15 cellular contexts compared by ENCODE assay signal in the genomic region with DNA sequence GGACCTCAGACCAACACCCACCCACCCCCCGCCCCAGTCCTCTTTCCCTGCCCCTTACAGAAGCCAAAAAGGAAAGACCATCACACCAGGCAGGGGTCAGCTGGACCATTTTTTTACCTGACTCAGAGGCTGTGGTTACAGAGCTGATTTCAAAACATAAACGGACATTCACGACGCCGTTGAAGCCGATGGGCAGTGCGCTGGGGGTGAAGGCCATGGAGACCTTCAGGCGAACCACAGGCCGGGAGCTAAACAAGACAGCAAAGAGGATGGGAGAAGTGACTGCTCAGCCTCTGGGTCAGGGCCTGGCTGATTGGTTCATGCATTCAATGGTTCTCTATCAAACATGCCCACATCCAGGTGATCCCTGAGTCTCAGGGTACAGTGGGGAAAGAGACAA. TPM values are rescaled to one million over a fixed set of nuclear protein-coding genes. Genes with fewer than 3 reads are reported as not detected.
DNase-seq lines count a peak whose midpoint lies in the region; ATAC-seq, FAIRE-seq and TF ChIP-seq lines count a peak whose summit lies in the region.
"Had no signal": no experiment of that assay in that cellular context is flagged by ENCODE, and none has a peak within 500 bp of the region (broad histone marks: within the 10 kb centered on the region; RNA-seq: fewer than 3 reads in every experiment).

No MANE protein-coding gene starts in this region.

- H3K4me2 ChIP-seq in BLaER1 (peak overlapping the region; percentile 48), SK-N-SH (no peak overlapping the region)
- peak overlapping the region in 7 of 11 experiments; percentile 23 to 92 (median 74); a peak in 10 of 22 replicates for H3K4me2 ChIP-seq in BLaER1 treated with 17β-estradiol and CSF1 and Interleukin-3, amounts not matched to agents 10 nM and 100 nM
- H3K4me2 ChIP-seq: A549 had no signal

- CTCF ChIA-PET in SK-N-SH (lab: Yijun Ruan, JAX), result interaction anchor here (0.9 to 2.6 kb wide), 2 partner anchors 10 to 80 kb away, joined by 3 to 17 read pairs; no protein-coding TSS in a partner anchor

- TF ChIP-seq CTCF in NB4 (IDR thresholded peaks at IDR 0.05; ENCODE audit: low read depth, low read length) (no peak), neural crest cell (conservative IDR thresholded peaks at IDR 0.05) (no peak), SK-N-SH (IDR thresholded peaks at IDR 0.05) (no peak), pancreas (IDR thresholded peaks at IDR 0.05) (no peak)

- H4K20me1 ChIP-seq in BLaER1 (no peaks in the 10 kb centered on the region), SK-N-SH (ENCODE audit: insufficient read depth) (no peaks in the 10 kb centered on the region)
- H4K20me1 ChIP-seq in BLaER1 treated with 17β-estradiol and CSF1 and Interleukin-3, amounts not matched to agents 10 nM and 100 nM, result peaks cover 0 to 8% (median 0%) of the 10 kb centered on the region in 11 experiments; a peak in 1 of 22 replicates

- peaks cover 69% of the 10 kb centered on the region for H3K4me1 ChIP-seq in BLaER1
- H3K4me1 ChIP-seq in BLaER1 treated with 17β-estradiol and CSF1 and Interleukin-3, amounts not matched to agents 10 nM and 100 nM, result peaks cover 22 to 63% (median 56%) of the 10 kb centered on the region in 10 experiments
- H3K4me1 ChIP-seq in SK-N-SH (ENCODE audit: control insufficient read depth in 1 of 2, insufficient read depth in 2 of 2, low read depth in 1 of 2, low read length in 1 of 2), result no peaks in the 10 kb centered on the region
- H3K4me1 ChIP-seq in pancreas, result no peaks in the 10 kb centered on the region
- H3K4me1 ChIP-seq: BE2C, HAP-1 had no signal

- intact Hi-C loops in pancreas (cut with DNase I), result no loop called here

- TF ChIP-seq RAD21 in SK-N-SH (IDR thresholded peaks at IDR 0.05; ENCODE audit: low read length), result no peak

- no peak for TF ChIP-seq EP300 in SK-N-SH (IDR thresholded peaks at IDR 0.05; ENCODE audit: borderline replicate concordance in 1 of 2, low read depth in 1 of 2, low read length in 1 of 2)

- H3K36me3 ChIP-seq in BLaER1 (no peaks in the 10 kb centered on the region), SK-N-SH (replicated peaks in 1 of 2; ENCODE audit: control insufficient read depth in 1 of 2, insufficient read depth in 2 of 2, low read length in 1 of 2) (no peaks in the 10 kb centered on the region), pancreas (no peaks in the 10 kb centered on the region)
- H3K36me3 ChIP-seq in BLaER1 treated with 17β-estradiol and CSF1 and Interleukin-3, amounts not matched to agents 10 nM and 100 nM, result no peaks in the 10 kb centered on the region
- H3K36me3 ChIP-seq: BE2C, HAP-1 had no signal

- peak overlapping the region; percentile 75 for H3K27ac Mint-ChIP-seq in neural crest cell (ENCODE audit: unreplicated experiment)

- POLR2A ChIA-PET in SK-N-SH (lab: Yijun Ruan, JAX), result no interaction called here

- H3K27ac ChIP-seq in BLaER1 (no peak overlapping the region), SK-N-SH (ENCODE audit: low read depth in 2 of 2, low read length in 1 of 2) (no peak overlapping the region), pancreas (no peak overlapping the region)
- peak overlapping the region in 1 of 11 experiments; percentile 43; a peak in 1 of 22 replicates for H3K27ac ChIP-seq in BLaER1 treated with 17β-estradiol and CSF1 and Interleukin-3, amounts not matched to agents 10 nM and 100 nM
- H3K27ac ChIP-seq: A549 had no signal

- no peak for TF ChIP-seq POLR2A in NB4 (IDR thresholded peaks at IDR 0.05; ENCODE audit: extremely low read depth, insufficient read length)

- no peaks in the 10 kb centered on the region for H3K9me2 ChIP-seq in SK-N-SH

- H3K27me3 ChIP-seq in BLaER1, result no peaks in the 10 kb centered on the region
- H3K27me3 ChIP-seq in BLaER1 treated with 17β-estradiol and CSF1 and Interleukin-3, amounts not matched to agents 10 nM and 100 nM, result peaks cover 0 to 12% (median 0%) of the 10 kb centered on the region in 11 experiments; a peak in 4 of 22 replicates
- no peaks in the 10 kb centered on the region; the same call in 1 of the 2 replicates for H3K27me3 ChIP-seq in SK-N-SH (ENCODE audit: insufficient read depth)
- no peaks in the 10 kb centered on the region for H3K27me3 ChIP-seq in pancreas
- H3K27me3 ChIP-seq: BE2C had no signal

- no peak overlapping the region for H3K4me3 ChIP-seq in BLaER1
- H3K4me3 ChIP-seq in BLaER1 treated with 17β-estradiol and CSF1 and Interleukin-3, amounts not matched to agents 10 nM and 100 nM, result no peak overlapping the region
- no peak overlapping the region for H3K4me3 ChIP-seq in NB4 (ENCODE audit: low read depth, low read length)
- no peak overlapping the region for H3K4me3 ChIP-seq in SK-N-SH (ENCODE audit: low read depth in 2 of 2, low read length in 1 of 2)
- H3K4me3 ChIP-seq in pancreas, result no peak overlapping the region
- H3K4me3 ChIP-seq: A549, HAP-1 had no signal

- no peaks in the 10 kb centered on the region for H3K4me1 Mint-ChIP-seq in neural crest cell

- H3K9me3 Mint-ChIP-seq in neural crest cell, result no peaks in the 10 kb centered on the region

- H3K79me2 ChIP-seq in SK-N-SH (ENCODE audit: insufficient read depth), result no peaks in the 10 kb centered on the region

- H3K9me3 ChIP-seq in BLaER1, result no peaks in the 10 kb centered on the region
- peaks cover 0 to 6% (median 0%) of the 10 kb centered on the region in 11 experiments; a peak in 1 of 22 replicates for H3K9me3 ChIP-seq in BLaER1 treated with 17β-estradiol and CSF1 and Interleukin-3, amounts not matched to agents 10 nM and 100 nM (replicated peaks in 1 of 11)
- no peaks in the 10 kb centered on the region for H3K9me3 ChIP-seq in SK-N-SH
- no peaks in the 10 kb centered on the region for H3K9me3 ChIP-seq in pancreas
- H3K9me3 ChIP-seq: A549, BE2C, HAP-1 had no signal

- peak; percentile 49 for DNase-seq in NB4 (ENCODE audit: low read depth)
- DNase-seq in neural crest cell (ENCODE audit: low read depth, low spot score), result no peak
- no peak for DNase-seq in Kasumi-1 (lab: John Stamatoyannopoulos, UW)
- DNase-seq in SK-N-SH, result no peak
- no peak for DNase-seq in pancreas
- DNase-seq: BE2C, DMS153, DMS79 treated with DMSO at 0.1 percent for 48 hours, GDM1 had no signal

- H3K9ac ChIP-seq in BLaER1, result no peak overlapping the region; the same call in 1 of the 2 replicates
- no peak overlapping the region for H3K9ac ChIP-seq in BLaER1 treated with 17β-estradiol and CSF1 and Interleukin-3, amounts not matched to agents 10 nM and 100 nM
- no peak overlapping the region for H3K9ac ChIP-seq in SK-N-SH

- FAIRE-seq in pancreas (lab: Jason Lieb, UNC), result no peak
- FAIRE-seq: A549, GM12892, H1 had no signal

- ATAC-seq in pancreas, result no peak
- ATAC-seq: A549 had no signal

- 90% methylated on average over 9 of the region's 9 CpGs for WGBS in SK-N-SH (ENCODE audit: low lambda C conversion rate)
- WGBS in pancreas, 2 donors, result 77 to 81% methylated on average over 9 of the region's 9 CpGs

- H3K4me3 Mint-ChIP-seq in neural crest cell, result no peak overlapping the region

- no peaks in the 10 kb centered on the region for H3F3A ChIP-seq in SK-N-SH (replicated peaks; ENCODE audit: insufficient read depth)

- H3K27me3 Mint-ChIP-seq in neural crest cell (ENCODE audit: low read depth), result no peaks in the 10 kb centered on the region

- H3K36me3 Mint-ChIP-seq in neural crest cell (ENCODE audit: low read depth), result no peaks in the 10 kb centered on the region

- H2AFZ ChIP-seq in SK-N-SH (ENCODE audit: low read depth), result no peak overlapping the region

TF ChIP-seq in SK-N-SH, 30 proteins besides CTCF, POLR2A, EP300 and RAD21:
- TF ChIP-seq JUND (IDR thresholded peaks at IDR 0.05) (no peak), SMC3 (IDR thresholded peaks at IDR 0.05; ENCODE audit: low read depth, low read length) (no peak), POLR2AphosphoS5 (IDR thresholded peaks at IDR 0.05; ENCODE audit: low read depth, low read length) (no peak), SIN3A (IDR thresholded peaks at IDR 0.05; ENCODE audit: borderline replicate concordance, low read depth, low read length) (no peak), NRF1 (IDR thresholded peaks at IDR 0.05; ENCODE audit: low read depth, low read length) (no peak), TEAD4 (IDR thresholded peaks at IDR 0.05; ENCODE audit: borderline replicate concordance, insufficient read depth) (no peak), MEF2A (IDR thresholded peaks at IDR 0.05; ENCODE audit: borderline replicate concordance, low read depth) (no peak), YY1 (IDR thresholded peaks at IDR 0.05; ENCODE audit: low read depth) (no peak)
- TF ChIP-seq, protein P1, sequence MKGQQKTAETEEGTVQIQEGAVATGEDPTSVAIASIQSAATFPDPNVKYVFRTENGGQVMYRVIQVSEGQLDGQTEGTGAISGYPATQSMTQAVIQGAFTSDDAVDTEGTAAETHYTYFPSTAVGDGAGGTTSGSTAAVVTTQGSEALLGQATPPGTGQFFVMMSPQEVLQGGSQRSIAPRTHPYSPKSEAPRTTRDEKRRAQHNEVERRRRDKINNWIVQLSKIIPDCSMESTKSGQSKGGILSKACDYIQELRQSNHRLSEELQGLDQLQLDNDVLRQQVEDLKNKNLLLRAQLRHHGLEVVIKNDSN (IDR thresholded peaks at IDR 0.05; ENCODE audit: borderline replicate concordance, low read depth), result no peak
- TF ChIP-seq, protein P2, sequence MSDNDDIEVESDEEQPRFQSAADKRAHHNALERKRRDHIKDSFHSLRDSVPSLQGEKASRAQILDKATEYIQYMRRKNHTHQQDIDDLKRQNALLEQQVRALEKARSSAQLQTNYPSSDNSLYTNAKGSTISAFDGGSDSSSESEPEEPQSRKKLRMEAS (IDR thresholded peaks at IDR 0.05; ENCODE audit: low read depth), result no peak

RNA-seq across cellular contexts. Expression of a gene that starts 24.1 kb away (rescaled TPM):
- total RNA-seq in neural crest cell (22.9 and 24.9 TPM in 2 replicates), pancreas (under 1 TPM; 0.05 to 0.31 (median 0.21) TPM)
- polyA plus RNA-seq in SK-N-SH (2012; rRNA removed) (1.2 and 1.4 TPM in 2 replicates), pancreas (not detected)
- polyA plus RNA-seq in SK-N-SH (2012; cell fraction: cytosol; rRNA removed), result 1.2 and 1.6 TPM in 2 replicates
- polyA plus RNA-seq in SK-N-SH (2012; cell fraction: nucleus; rRNA removed), result 0.55 and 0.80 TPM in 2 replicates

RNA-seq across cellular contexts. Expression of a gene that starts 51.9 kb away (rescaled TPM):
- total RNA-seq in neural crest cell, result 0.61 and 1.6 TPM in 2 replicates
- 0.71 and 0.97 TPM in 2 replicates for polyA plus RNA-seq in SK-N-SH (2012; rRNA removed)
- polyA plus RNA-seq in SK-N-SH (2012; cell fraction: cytosol; rRNA removed), result 0.62 and 0.94 TPM in 2 replicates
- 2.0 and 2.2 TPM in 2 replicates for polyA plus RNA-seq in SK-N-SH (2012; cell fraction: nucleus; rRNA removed)
- total RNA-seq in pancreas, result 1 to 10 TPM in 1 of 6 donors, under 1 TPM in 5; 0.13 to 1.4 (median 0.47) TPM
- 1 to 10 TPM in 1 of 2 donors, under 1 TPM in 1; 0.91 to 1.3 TPM for polyA plus RNA-seq in pancreas

RNA-seq across cellular contexts. Expression of a gene that starts 53.2 kb away (rescaled TPM):
- 43.1 and 45.5 TPM in 2 replicates for total RNA-seq in neural crest cell
- 56.7 and 73.4 TPM in 2 replicates for polyA plus RNA-seq in SK-N-SH (2012; rRNA removed)
- 72.1 and 78.3 TPM in 2 replicates for polyA plus RNA-seq in SK-N-SH (2012; cell fraction: cytosol; rRNA removed)
- 32.0 and 33.4 TPM in 2 replicates for polyA plus RNA-seq in SK-N-SH (2012; cell fraction: nucleus; rRNA removed)
- 1 to 10 TPM; 4.4 to 9.7 (median 6.7) TPM for total RNA-seq in pancreas
- 10 to 100 TPM; 19.3 to 29.0 TPM for polyA plus RNA-seq in pancreas

Comparison
In these comparisons a context has a peak if more than half of its experiments do, and no peak if none do; other contexts are left out.
1. RNA of a gene that starts 24.1 kb away (total RNA-seq): 22.9 to 24.9 TPM in neural crest cell; 0.05 to 0.31 TPM in pancreas; every median in the first group is over 10 times any median in the second.